Comparison of ENCODE assay signal across 2 cellular contexts in the genomic region with DNA sequence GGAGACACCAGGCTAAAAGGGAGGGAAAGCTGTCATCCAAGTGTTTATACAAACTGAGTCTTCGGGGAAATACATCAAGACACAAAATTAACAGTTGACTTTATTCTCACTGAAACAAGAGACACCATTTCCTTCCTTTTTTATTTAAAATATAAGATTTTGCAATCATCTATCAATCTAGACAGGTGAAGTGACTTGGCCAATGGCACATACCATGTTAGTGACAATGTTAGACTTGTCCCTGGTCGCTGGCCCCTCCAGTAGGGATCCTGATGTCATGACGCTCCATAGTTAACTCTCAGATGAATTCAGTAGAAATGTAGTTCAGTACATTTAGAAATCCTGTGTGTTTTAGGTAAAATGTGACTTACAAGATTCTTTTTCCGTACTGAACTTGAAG.
TF ChIP-seq lines count a peak whose summit lies in the region.

No MANE protein-coding gene starts in this region.

TF ChIP-seq in HEK293, 187 proteins besides CTCF, POLR2A, EP300 and RAD21 (continued from another document):
- TF ChIP-seq, protein P1, sequence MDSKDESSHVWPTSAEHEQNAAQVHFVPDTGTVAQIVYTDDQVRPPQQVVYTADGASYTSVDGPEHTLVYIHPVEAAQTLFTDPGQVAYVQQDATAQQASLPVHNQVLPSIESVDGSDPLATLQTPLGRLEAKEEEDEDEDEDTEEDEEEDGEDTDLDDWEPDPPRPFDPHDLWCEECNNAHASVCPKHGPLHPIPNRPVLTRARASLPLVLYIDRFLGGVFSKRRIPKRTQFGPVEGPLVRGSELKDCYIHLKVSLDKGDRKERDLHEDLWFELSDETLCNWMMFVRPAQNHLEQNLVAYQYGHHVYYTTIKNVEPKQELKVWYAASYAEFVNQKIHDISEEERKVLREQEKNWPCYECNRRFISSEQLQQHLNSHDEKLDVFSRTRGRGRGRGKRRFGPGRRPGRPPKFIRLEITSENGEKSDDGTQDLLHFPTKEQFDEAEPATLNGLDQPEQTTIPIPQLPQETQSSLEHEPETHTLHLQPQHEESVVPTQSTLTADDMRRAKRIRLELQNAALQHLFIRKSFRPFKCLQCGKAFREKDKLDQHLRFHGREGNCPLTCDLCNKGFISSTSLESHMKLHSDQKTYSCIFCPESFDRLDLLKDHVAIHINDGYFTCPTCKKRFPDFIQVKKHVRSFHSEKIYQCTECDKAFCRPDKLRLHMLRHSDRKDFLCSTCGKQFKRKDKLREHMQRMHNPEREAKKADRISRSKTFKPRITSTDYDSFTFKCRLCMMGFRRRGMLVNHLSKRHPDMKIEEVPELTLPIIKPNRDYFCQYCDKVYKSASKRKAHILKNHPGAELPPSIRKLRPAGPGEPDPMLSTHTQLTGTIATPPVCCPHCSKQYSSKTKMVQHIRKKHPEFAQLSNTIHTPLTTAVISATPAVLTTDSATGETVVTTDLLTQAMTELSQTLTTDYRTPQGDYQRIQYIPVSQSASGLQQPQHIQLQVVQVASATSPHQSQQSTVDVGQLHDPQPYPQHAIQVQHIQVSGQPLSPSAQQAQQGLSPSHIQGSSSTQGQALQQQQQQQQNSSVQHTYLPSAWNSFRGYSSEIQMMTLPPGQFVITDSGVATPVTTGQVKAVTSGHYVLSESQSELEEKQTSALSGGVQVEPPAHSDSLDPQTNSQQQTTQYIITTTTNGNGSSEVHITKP (tag by site-specific recombination; IDR thresholded peaks at IDR 0.05), result peak; percentile 53
- no peak for TF ChIP-seq ZSCAN23 (tag by site-specific recombination; IDR thresholded peaks at IDR 0.05)

TF ChIP-seq in WTC11, 78 proteins besides CTCF, POLR2A, EP300 and RAD21 (continued from another document):
- TF ChIP-seq, protein P2, sequence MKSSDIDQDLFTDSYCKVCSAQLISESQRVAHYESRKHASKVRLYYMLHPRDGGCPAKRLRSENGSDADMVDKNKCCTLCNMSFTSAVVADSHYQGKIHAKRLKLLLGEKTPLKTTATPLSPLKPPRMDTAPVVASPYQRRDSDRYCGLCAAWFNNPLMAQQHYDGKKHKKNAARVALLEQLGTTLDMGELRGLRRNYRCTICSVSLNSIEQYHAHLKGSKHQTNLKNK (CRISPR knock-in tag; IDR thresholded peaks at IDR 0.05), result no peak
- no peak for TF ChIP-seq CREB1 (CRISPR knock-in tag; IDR thresholded peaks at IDR 0.05)
- TF ChIP-seq RORB (CRISPR knock-in tag; IDR thresholded peaks at IDR 0.05), result no peak
- TF ChIP-seq, protein P3, sequence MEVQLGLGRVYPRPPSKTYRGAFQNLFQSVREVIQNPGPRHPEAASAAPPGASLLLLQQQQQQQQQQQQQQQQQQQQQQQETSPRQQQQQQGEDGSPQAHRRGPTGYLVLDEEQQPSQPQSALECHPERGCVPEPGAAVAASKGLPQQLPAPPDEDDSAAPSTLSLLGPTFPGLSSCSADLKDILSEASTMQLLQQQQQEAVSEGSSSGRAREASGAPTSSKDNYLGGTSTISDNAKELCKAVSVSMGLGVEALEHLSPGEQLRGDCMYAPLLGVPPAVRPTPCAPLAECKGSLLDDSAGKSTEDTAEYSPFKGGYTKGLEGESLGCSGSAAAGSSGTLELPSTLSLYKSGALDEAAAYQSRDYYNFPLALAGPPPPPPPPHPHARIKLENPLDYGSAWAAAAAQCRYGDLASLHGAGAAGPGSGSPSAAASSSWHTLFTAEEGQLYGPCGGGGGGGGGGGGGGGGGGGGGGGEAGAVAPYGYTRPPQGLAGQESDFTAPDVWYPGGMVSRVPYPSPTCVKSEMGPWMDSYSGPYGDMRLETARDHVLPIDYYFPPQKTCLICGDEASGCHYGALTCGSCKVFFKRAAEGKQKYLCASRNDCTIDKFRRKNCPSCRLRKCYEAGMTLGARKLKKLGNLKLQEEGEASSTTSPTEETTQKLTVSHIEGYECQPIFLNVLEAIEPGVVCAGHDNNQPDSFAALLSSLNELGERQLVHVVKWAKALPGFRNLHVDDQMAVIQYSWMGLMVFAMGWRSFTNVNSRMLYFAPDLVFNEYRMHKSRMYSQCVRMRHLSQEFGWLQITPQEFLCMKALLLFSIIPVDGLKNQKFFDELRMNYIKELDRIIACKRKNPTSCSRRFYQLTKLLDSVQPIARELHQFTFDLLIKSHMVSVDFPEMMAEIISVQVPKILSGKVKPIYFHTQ (CRISPR knock-in tag; IDR thresholded peaks at IDR 0.05), result no peak
- no peak for TF ChIP-seq ZNF219 (CRISPR knock-in tag; IDR thresholded peaks at IDR 0.05; ENCODE audit: borderline replicate concordance)
- no peak for TF ChIP-seq HMGA2 (CRISPR knock-in tag; IDR thresholded peaks at IDR 0.05)
- no peak for TF ChIP-seq ZNF416 (CRISPR knock-in tag; IDR thresholded peaks at IDR 0.05)
- TF ChIP-seq GABPB1 (CRISPR knock-in tag; IDR thresholded peaks at IDR 0.05), result no peak
- TF ChIP-seq, protein P4, sequence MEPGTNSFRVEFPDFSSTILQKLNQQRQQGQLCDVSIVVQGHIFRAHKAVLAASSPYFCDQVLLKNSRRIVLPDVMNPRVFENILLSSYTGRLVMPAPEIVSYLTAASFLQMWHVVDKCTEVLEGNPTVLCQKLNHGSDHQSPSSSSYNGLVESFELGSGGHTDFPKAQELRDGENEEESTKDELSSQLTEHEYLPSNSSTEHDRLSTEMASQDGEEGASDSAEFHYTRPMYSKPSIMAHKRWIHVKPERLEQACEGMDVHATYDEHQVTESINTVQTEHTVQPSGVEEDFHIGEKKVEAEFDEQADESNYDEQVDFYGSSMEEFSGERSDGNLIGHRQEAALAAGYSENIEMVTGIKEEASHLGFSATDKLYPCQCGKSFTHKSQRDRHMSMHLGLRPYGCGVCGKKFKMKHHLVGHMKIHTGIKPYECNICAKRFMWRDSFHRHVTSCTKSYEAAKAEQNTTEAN (CRISPR knock-in tag; IDR thresholded peaks at IDR 0.05), result no peak
